19 cellular contexts compared by ENCODE assay signal in the genomic region with DNA sequence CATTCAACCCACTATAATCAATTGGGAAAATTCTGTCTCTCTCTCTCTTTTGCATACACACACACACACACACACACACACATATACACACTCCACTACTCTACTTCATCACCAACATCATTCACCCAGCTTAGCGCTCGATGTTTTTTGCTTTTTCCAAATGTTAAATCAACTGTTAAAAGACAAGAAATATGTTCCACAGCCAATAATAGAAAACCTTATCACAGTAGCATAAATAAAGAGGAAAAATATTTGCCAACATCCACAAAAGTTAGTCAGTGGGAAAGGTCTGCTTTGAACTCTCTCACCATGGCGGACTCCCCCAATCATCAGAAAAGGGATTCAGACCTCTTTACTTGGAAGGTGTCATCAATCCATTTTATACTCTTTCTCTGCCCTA. TPM values are rescaled to one million over a fixed set of nuclear protein-coding genes. Genes with fewer than 3 reads are reported as not detected.
"Had no signal": no experiment of that assay in that cellular context is flagged by ENCODE, and none has a peak within 500 bp of the region (broad histone marks: within the 10 kb centered on the region; RNA-seq: fewer than 3 reads in every experiment).

No MANE protein-coding gene starts in this region.

- ATAC-seq: lower lobe of right lung; psoas muscle; sciatic nerve; stimulated activated naive B cell treated with anti-CD40 and anti-IgM and Interleukin-4, amounts not matched to agents 10 μg/mL and 1 μg/mL and 100 μg/mL, for 72 hours had no signal

- H3K4me1 ChIP-seq: esophagus muscularis mucosa, lower lobe of right lung, psoas muscle had no signal

- H3K27me3 ChIP-seq: brain microvascular endothelial cell, esophagus muscularis mucosa, ovary had no signal

- H3K4me3 ChIP-seq: dorsolateral prefrontal cortex, esophagus muscularis mucosa, lower lobe of right lung, ovary, psoas muscle had no signal

- DNase-seq: activated CD4-positive, alpha-beta memory T cell treated with anti-CD3 and anti-CD28 coated beads for 36 hours; activated CD4-positive, alpha-beta T cell treated with anti-CD3 and anti-CD28 coated beads for 48 hours; activated effector memory CD4-positive, alpha-beta T cell treated with anti-CD3 and anti-CD28 coated beads, Interleukin-2, amount 50 U/mL, for 16 hours; activated naive CD4-positive, alpha-beta T cell treated with anti-CD3 and anti-CD28 coated beads, Interleukin-2, amount 10 ng/mL, durations not matched to agents 7 days and 5 days; brain microvascular endothelial cell; central memory CD4-positive, alpha-beta T cell; dorsolateral prefrontal cortex; glutamatergic neuron; lower lobe of right lung; mesendoderm; naive B cell; ovary; psoas muscle; small intestine; stimulated activated CD4-positive, alpha-beta T cell treated with anti-CD3 and anti-CD28 coated beads, Interleukin-15, amount 100 ng/mL, for 24 hours; stimulated activated CD8-positive, alpha-beta memory T cell treated with anti-CD3 and anti-CD28 coated beads, Interleukin-4, amount 100 ng/mL, for 48 hours; stimulated activated naive B cell treated with anti-CD40 and anti-IgM and Interleukin-4, amounts not matched to agents 10 μg/mL and 1 μg/mL and 100 μg/mL, for 72 hours had no signal

- H3K27ac ChIP-seq: brain microvascular endothelial cell, lower lobe of right lung, psoas muscle had no signal

- H3K9me3 ChIP-seq: esophagus muscularis mucosa, lower lobe of right lung, ovary, psoas muscle had no signal

- H3K36me3 ChIP-seq: brain microvascular endothelial cell, esophagus muscularis mucosa, lower lobe of right lung, ovary had no signal

RNA-seq across cellular contexts. Expression of gene LGI2, which starts 29.4 kb away (rescaled TPM):
- total RNA-seq: activated CD4-positive, alpha-beta memory T cell treated with anti-CD3 and anti-CD28 coated beads for 36 hours had no signal
